Comparison of ENCODE assay signal across 8 cellular contexts in the genomic region with DNA sequence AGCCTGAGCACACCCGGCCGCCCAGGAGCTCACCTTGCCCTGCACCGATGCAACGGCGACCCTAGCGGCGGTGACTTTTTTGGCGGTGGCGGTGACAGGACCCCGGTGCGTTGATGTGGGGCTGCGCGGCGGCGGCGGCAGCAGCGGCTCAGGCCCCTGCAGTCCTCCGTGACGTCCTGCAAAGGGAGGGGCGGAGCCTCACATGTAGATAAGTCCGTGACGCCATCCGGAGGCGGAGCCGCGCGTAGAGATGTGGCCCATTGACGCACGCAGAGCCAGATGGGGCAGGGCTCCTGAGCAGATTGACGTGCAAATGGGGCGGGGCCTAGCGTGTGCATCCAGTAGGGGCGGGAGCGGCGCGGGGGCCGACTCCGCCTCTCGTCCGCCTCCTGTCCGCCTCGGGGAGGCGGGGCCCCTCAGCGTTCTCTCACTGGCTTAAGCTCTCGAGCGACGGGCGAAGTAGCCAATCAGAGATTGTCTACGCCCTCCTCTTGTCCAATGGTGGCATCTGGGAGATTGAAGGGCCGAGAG. TPM values are rescaled to one million over a fixed set of nuclear protein-coding genes. Genes with fewer than 3 reads are reported as not detected.
DNase-seq lines count a peak whose midpoint lies in the region; ATAC-seq lines count a peak whose summit lies in the region.

A gene with protein sequence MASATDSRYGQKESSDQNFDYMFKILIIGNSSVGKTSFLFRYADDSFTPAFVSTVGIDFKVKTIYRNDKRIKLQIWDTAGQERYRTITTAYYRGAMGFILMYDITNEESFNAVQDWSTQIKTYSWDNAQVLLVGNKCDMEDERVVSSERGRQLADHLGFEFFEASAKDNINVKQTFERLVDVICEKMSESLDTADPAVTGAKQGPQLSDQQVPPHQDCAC (minus strand): TSS at position 180 of the 531 bp plus-strand sequence. CDS start 1,302 bp downstream, outside the sequence.

- peaks cover 10 to 26% (median 20%) of the 10 kb centered on the region in 11 experiments; a peak in 19 of 22 replicates for H3K36me3 ChIP-seq in BLaER1 treated with 17β-estradiol and CSF1 and Interleukin-3, amounts not matched to agents 10 nM and 100 nM

- H3K27ac ChIP-seq in BLaER1 treated with 17β-estradiol and CSF1 and Interleukin-3, amounts not matched to agents 10 nM and 100 nM, result peak within 1 kb of the TSS; percentile 79 to 96 (median 91)

- peak within 1 kb of the TSS; percentile 84 to 95 (median 88) for H3K9ac ChIP-seq in BLaER1 treated with 17β-estradiol and CSF1 and Interleukin-3, amounts not matched to agents 10 nM and 100 nM

- DNase-seq in NCI-H69 (lab: John Stamatoyannopoulos, UW), result peak; percentile 100
- DNase-seq in activated CD4-positive, alpha-beta T cell treated with anti-CD3 and anti-CD28 coated beads, Interleukin-2, amount 50 U/mL, for 1 hour, result peak; percentile 99
- peak; percentile 95 for DNase-seq in cortex of kidney (lab: John Stamatoyannopoulos, UW)
- peak; percentile 100 for DNase-seq in left colon
- DNase-seq in stimulated activated CD4-positive, alpha-beta T cell treated with anti-CD3 and anti-CD28 coated beads, Interleukin-1b, Interleukin-23, amount 100 ng/mL, for 4 hours (ENCODE audit: low read depth in 2 of 2), result peak; percentile 98 to 99

- no peaks in the 10 kb centered on the region for H3K27me3 ChIP-seq in BLaER1 treated with 17β-estradiol and CSF1 and Interleukin-3, amounts not matched to agents 10 nM and 100 nM

- H3K9me3 ChIP-seq in BLaER1 treated with 17β-estradiol and CSF1 and Interleukin-3, amounts not matched to agents 10 nM and 100 nM (replicated peaks in 1 of 11), result no peaks in the 10 kb centered on the region

- H3K4me3 ChIP-seq in BLaER1 treated with 17β-estradiol and CSF1 and Interleukin-3, amounts not matched to agents 10 nM and 100 nM, result peak within 1 kb of the TSS; percentile 74 to 83 (median 77)

- peaks cover 24 to 53% (median 44%) of the 10 kb centered on the region in 10 experiments for H3K4me1 ChIP-seq in BLaER1 treated with 17β-estradiol and CSF1 and Interleukin-3, amounts not matched to agents 10 nM and 100 nM

- ATAC-seq in GM19351 (IDR thresholded peaks at IDR 0.05; ENCODE audit: unreplicated experiment), result peak; percentile 85
- peak; percentile 88 for ATAC-seq in HG03520 (IDR thresholded peaks at IDR 0.05; ENCODE audit: unreplicated experiment)
- ATAC-seq in left colon, result peak; percentile 88

- H3K4me2 ChIP-seq in BLaER1 treated with 17β-estradiol and CSF1 and Interleukin-3, amounts not matched to agents 10 nM and 100 nM, result peak within 1 kb of the TSS; percentile 97 to 100 (median 99)

- intact Hi-C loops in left colon (cut with DNase I, micrococcal nuclease), result loop anchor here in 1 of 2 donors (10.0 kb wide), 1 partner anchor 121 kb away; a partner anchor contains a TSS

- H4K20me1 ChIP-seq in BLaER1 treated with 17β-estradiol and CSF1 and Interleukin-3, amounts not matched to agents 10 nM and 100 nM, result peaks cover 0 to 21% (median 8%) of the 10 kb centered on the region in 11 experiments; a peak in 7 of 22 replicates

RNA-seq across cellular contexts. Expression of the gene that starts here (rescaled TPM):
- 1 to 10 TPM; 6.3 to 6.9 TPM for total RNA-seq in left colon

Comparison
In these comparisons a context has a peak if more than half of its experiments do, and no peak if none do; other contexts are left out.
1. Peak in every context shown above with its lines: DNase-seq, ATAC-seq, H3K4me3 ChIP-seq and H3K27ac ChIP-seq.